In the genomic region with DNA sequence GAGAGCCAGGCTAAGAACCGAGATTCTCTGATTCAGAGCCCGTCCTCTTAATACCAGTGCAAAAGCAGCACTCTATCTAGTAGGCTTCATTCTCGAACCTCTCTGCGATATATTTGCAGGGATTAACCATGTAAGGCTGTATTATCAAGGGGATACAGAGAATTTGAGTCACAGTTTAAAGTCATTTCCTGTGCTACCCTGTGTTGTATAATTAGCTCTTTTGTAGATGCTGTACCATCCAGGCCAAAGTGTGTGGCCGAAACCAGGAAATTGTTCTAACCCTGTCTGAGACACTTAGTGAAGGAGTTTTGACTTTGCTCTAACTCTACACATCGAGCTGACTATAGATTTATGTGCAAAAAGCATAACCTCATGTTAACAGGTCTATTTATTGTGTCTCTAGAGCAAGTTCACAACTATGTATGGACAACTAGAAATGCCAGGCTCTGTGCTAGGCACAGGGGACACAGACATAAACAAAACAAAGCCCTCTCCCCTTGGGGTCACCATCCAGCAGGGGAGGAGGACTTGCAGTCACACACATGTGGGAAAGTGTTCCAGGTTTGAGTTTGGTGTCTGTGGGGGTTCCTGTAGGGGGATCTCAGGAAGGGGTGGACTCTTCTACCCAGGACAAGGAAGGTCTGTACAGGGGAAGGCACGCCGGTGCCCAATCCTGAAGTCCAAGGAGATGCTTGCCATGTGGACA, we compare ENCODE assay signal across 8 cellular contexts.
DNase-seq lines count a peak whose midpoint lies in the region; ATAC-seq and TF ChIP-seq lines count a peak whose summit lies in the region.

No MANE protein-coding gene starts in this region.

- no peaks in the 10 kb centered on the region for H3K36me3 ChIP-seq in adrenal gland (replicated peaks in 1 of 2)

- intact Hi-C loops in dorsolateral prefrontal cortex (cut with DNase I) (no loop called here), adrenal gland (cut with DNase I) (no loop called here)

- H3K9me3 ChIP-seq in adrenal gland (replicated peaks in 1 of 3): no peaks in the 10 kb centered on the region

- 72 to 76% (median 74%) methylated on average over 8 of the region's 8 CpGs for WGBS in adrenal gland, 4 donors

- H3K4me3 ChIP-seq in dorsolateral prefrontal cortex: peak overlapping the region in 1 of 59 donors; percentile 4
- H3K4me3 ChIP-seq in adrenal gland: no peak overlapping the region

- no peak for TF ChIP-seq CTCF in GM10266 (IDR thresholded peaks at IDR 0.05; ENCODE audit: control insufficient read depth, insufficient read depth, low read depth, missing control alignments)
- no peak for TF ChIP-seq CTCF in dorsolateral prefrontal cortex (IDR thresholded peaks at IDR 0.05 in 54 of 56, conservative IDR thresholded peaks at IDR 0.05 in 2 of 56; ENCODE audit: low read depth in 1 of 56, partially characterized antibody in 56 of 56)
- no peak for TF ChIP-seq CTCF in adrenal gland (IDR thresholded peaks at IDR 0.05)

- H3K4me1 ChIP-seq in adrenal gland (replicated peaks in 1 of 2): peaks cover 0 to 23% of the 10 kb centered on the region in 2 donors

- DNase-seq in GM10266 (ENCODE audit: extremely low spot score) (peak; percentile 21), MV-4-11 (lab: John Stamatoyannopoulos, UW) (peak; percentile 75), dorsolateral prefrontal cortex (no peak), DMS53 (lab: John Stamatoyannopoulos, UW) (no peak), adrenal gland (no peak), OCI-M2 (lab: John Stamatoyannopoulos, UW; ENCODE audit: unreplicated experiment) (no peak)
- peak; percentile 67 for DNase-seq in stimulated activated CD4-positive, alpha-beta T cell treated with anti-CD3 and anti-CD28 coated beads, Interleukin-15, amount 100 ng/mL, for 24 hours

- H3K27me3 ChIP-seq in dorsolateral prefrontal cortex (no peaks in the 10 kb centered on the region), adrenal gland (no peaks in the 10 kb centered on the region)

- no peak for TF ChIP-seq POLR2A in adrenal gland (IDR thresholded peaks at IDR 0.05)

- ATAC-seq in GM21723 (IDR thresholded peaks at IDR 0.05; ENCODE audit: unreplicated experiment): peak; percentile 73

- H3K27ac ChIP-seq in dorsolateral prefrontal cortex (peak overlapping the region in 49 of 59 donors; percentile 6 to 93 (median 75)), adrenal gland (peak overlapping the region in 2 of 5 donors; percentile 58 to 67)

Comparison
In these comparisons a context has a peak if more than half of its experiments do, and no peak if none do; other contexts are left out.
1. DNase-seq: peak in GM10266 (single experiment), MV-4-11 (single experiment) and stimulated activated CD4-positive, alpha-beta T cell treated with anti-CD3 and anti-CD28 coated beads, Interleukin-15, amount 100 ng/mL, for 24 hours (single experiment); none in dorsolateral prefrontal cortex (0 of 10), DMS53 (single experiment), adrenal gland (0 of 7) and OCI-M2 (single experiment).